Comparison of ENCODE assay signal across 35 cellular contexts in the genomic region with DNA sequence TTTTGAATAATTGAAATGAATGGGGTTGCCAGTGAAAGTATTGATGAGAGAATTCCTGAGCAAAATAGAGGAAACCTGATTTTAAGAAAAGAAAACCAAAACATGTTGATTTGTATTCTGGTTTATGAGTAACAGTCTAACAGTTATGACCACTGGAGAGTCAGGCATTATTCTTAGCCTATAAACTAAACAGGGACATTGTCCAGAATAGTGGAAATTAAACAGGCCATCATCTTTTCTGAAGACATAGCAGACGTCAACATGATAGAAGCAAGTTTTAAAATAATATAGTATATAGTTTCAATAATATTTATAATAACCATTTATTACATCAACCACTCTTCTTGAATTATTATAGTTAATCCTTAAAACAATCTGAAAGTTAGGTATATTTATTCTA.
"Had no signal": no experiment of that assay in that cellular context is flagged by ENCODE, and none has a peak within 500 bp of the region (broad histone marks: within the 10 kb centered on the region; RNA-seq: fewer than 3 reads in every experiment).

No MANE protein-coding gene starts in this region.

- H3K27ac ChIP-seq: KMS-11 had no signal

- H3K9ac ChIP-seq: KMS-11 had no signal

- DNase-seq: Karpas-422, Kasumi-1, KG1, MG63, MM.1S, MV-4-11, NCI-H1048, NCI-H1092, NCI-H1092 treated with DMSO at 0.1 percent for 48 hours, NCI-H1105, NCI-H1105 treated with DMSO at 0.1 percent for 48 hours, NCI-H1417, NCI-H1417 treated with DMSO at 0.1 percent for 48 hours, NCI-H1436, NCI-H1436 treated with DMSO at 0.1 percent for 48 hours, NCI-H146, NCI-H1694, NCI-H1694 treated with DMSO at 0.1 percent for 48 hours, NCI-H187, NCI-H187 treated with DMSO at 0.1 percent for 48 hours, NCI-H1930, NCI-H2029, NCI-H2029 treated with DMSO at 0.1 percent for 48 hours, NCI-H2081, NCI-H2081 treated with DMSO at 0.1 percent for 48 hours, NCI-H2107, NCI-H2171, NCI-H2171 treated with DMSO at 0.1 percent for 48 hours, NCI-H2227 treated with DMSO at 0.1 percent for 48 hours, NCI-H226, NCI-H345, NCI-H446, NCI-H446 treated with DMSO at 0.1 percent for 48 hours, NCI-H510A had no signal

- H3K4me3 ChIP-seq: MG63 had no signal

- H3K36me3 ChIP-seq: MG63 had no signal

- H3K27me3 ChIP-seq: MG63 had no signal

- H3K9me3 ChIP-seq: MG63 had no signal
